21 cellular contexts compared by ENCODE assay signal in the genomic region with DNA sequence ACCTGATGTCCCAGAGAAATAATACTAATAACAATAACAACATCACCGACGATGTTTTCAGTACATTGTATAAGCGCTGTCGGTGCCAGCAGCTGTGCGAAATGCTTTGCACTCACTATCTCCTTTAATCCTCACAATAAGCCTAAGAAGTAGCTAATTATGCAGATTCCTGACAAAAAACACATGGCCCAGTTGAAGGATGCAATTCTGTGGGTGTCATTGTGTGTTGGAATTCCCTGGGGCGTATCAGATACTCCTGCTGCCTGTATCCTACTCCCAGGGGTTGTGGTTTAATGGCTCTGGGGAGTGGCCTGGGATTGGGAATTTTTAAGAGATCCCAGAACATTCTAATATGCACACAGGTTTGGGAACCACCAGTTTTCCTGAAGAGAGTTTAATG.
A peak's percentile ranks its signal among the peaks of the same experiment; 100 is the strongest.
DNase-seq lines count a peak whose midpoint lies in the region; ATAC-seq, FAIRE-seq and TF ChIP-seq lines count a peak whose summit lies in the region.
"Had no signal": no experiment of that assay in that cellular context is flagged by ENCODE, and none has a peak within 500 bp of the region (broad histone marks: within the 10 kb centered on the region; RNA-seq: fewer than 3 reads in every experiment).

No MANE protein-coding gene starts in this region.

- no peak for TF ChIP-seq POLR2A in sigmoid colon (IDR thresholded peaks at IDR 0.05)

- FAIRE-seq in endometrium (lab: Jason Lieb, UNC) = peak; percentile 55
- FAIRE-seq: islet of Langerhans had no signal

- peak overlapping the region in 3 of 4 donors; percentile 56 to 73 (median 68) for H3K27ac ChIP-seq in sigmoid colon
- H3K27ac ChIP-seq: colonic mucosa had no signal

- H3K4me1 ChIP-seq in sigmoid colon = peaks cover 0 to 56% (median 42%) of the 10 kb centered on the region in 4 donors
- H3K4me1 ChIP-seq: colonic mucosa had no signal

- no peak for ATAC-seq in HG02798 (IDR thresholded peaks at IDR 0.05; ENCODE audit: poor library complexity, unreplicated experiment)

- H3K36me3 ChIP-seq in H7 (replicated peaks; ENCODE audit: control insufficient read depth, insufficient read depth, low read length) (no peaks in the 10 kb centered on the region), sigmoid colon (no peaks in the 10 kb centered on the region)
- H3K36me3 ChIP-seq: BLaER1, colonic mucosa, thyroid gland had no signal

- H3K27me3 ChIP-seq in H7 (ENCODE audit: control insufficient read depth, insufficient read depth, low read length) (no peaks in the 10 kb centered on the region), sigmoid colon (no peaks in the 10 kb centered on the region)
- H3K27me3 ChIP-seq: BLaER1, colonic mucosa, thyroid gland had no signal

- DNase-seq in H7 (peak; percentile 51), NCI-H524 (lab: John Stamatoyannopoulos, UW) (peak; percentile 87 to 93), sigmoid colon (peak; percentile 28), HuH-7.5 (ENCODE audit: low spot score) (no peak)
- no peak for DNase-seq in effector CD4-positive, alpha-beta T cell
- DNase-seq: activated CD4-positive, alpha-beta T cell treated with anti-CD3 and anti-CD28 coated beads, Interleukin-2, amount 50 U/mL, for 1 hour; amygdala; colonic mucosa; DMS153; HCEC 1CT; midbrain; NCI-H1436 treated with DMSO at 0.1 percent for 48 hours; nucleus accumbens; SIG-M5; stimulated activated CD4-positive, alpha-beta T cell treated with anti-CD3 and anti-CD28 coated beads, Interleukin-2, amount 100 ng/mL, for 48 hours; T1000; thyroid gland had no signal

- H3K4me3 ChIP-seq in H7 (ENCODE audit: insufficient read depth, low read depth, low read length) (no peak overlapping the region), sigmoid colon (no peak overlapping the region)
- H3K4me3 ChIP-seq: BLaER1, colonic mucosa, thyroid gland had no signal

- no peak for TF ChIP-seq CTCF in sigmoid colon (IDR thresholded peaks at IDR 0.05)

- TF ChIP-seq EP300 in sigmoid colon (IDR thresholded peaks at IDR 0.05) = no peak

- H3K9me3 ChIP-seq in sigmoid colon = no peaks in the 10 kb centered on the region
- H3K9me3 ChIP-seq: BLaER1, colonic mucosa, thyroid gland had no signal

- 69 to 77% methylated on average over 6 of the region's 6 CpGs for WGBS in sigmoid colon, 2 donors

- intact Hi-C loops in sigmoid colon (cut with DNase I) = no loop called here

Comparison
In these comparisons a context has a peak if more than half of its experiments do, and no peak if none do; other contexts are left out.
1. DNase-seq: peak in H7 (single experiment), NCI-H524 (2 of 2) and sigmoid colon (single experiment); none in HuH-7.5 (single experiment) and effector CD4-positive, alpha-beta T cell (single experiment).